In genomic region chr3:147604136-147604535, GRCh38 we compare ENCODE assay signal across 34 cellular contexts.
"Had no signal": no experiment of that assay in that cellular context is flagged by ENCODE, and none has a peak within 500 bp of the region (broad histone marks: within the 10 kb centered on the region; RNA-seq: fewer than 3 reads in every experiment).

No MANE protein-coding gene starts in this region.

- H3K27ac Mint-ChIP-seq: activated naive CD4-positive, alpha-beta T cell treated with anti-CD3 and anti-CD28 coated beads for 36 hours; activated naive CD4-positive, alpha-beta T cell treated with anti-CD3 and anti-CD28 coated beads, Interleukin-2, amount 10 ng/mL, durations not matched to agents 7 days and 5 days; activated naive CD4-positive, alpha-beta T cell treated with anti-CD3 and anti-CD28 coated beads, Interleukin-2, amount 50 U/mL, for 24 hours; activated naive CD4-positive, alpha-beta T cell treated with anti-CD3 and anti-CD28 coated beads, Interleukin-2, amount 50 U/mL, for 72 hours; activated naive CD8-positive, alpha-beta T cell; activated naive CD8-positive, alpha-beta T cell treated with anti-CD3 and anti-CD28 coated beads for 36 hours; activated naive CD8-positive, alpha-beta T cell treated with anti-CD3 and anti-CD28 coated beads, Interleukin-2, amount 10 ng/mL, durations not matched to agents 7 days and 5 days; activated naive CD8-positive, alpha-beta T cell treated with anti-CD3 and anti-CD28 coated beads, Interleukin-2, amount 50 U/mL, for 24 hours; activated T-cell treated with anti-CD3 and anti-CD28 coated beads, Interleukin-2, amount 50 U/mL, for 24 hours; activated T-cell treated with anti-CD3 and anti-CD28 coated beads, Interleukin-2, amount 50 U/mL, for 72 hours; activated T-helper 1 cell treated with anti-CD3 and anti-CD28 coated beads, Interleukin-12 subunit alpha, Interleukin-12 subunit beta, Interleukin-2, Interleukin-4 antibody, amounts not matched to agents 30 ng/mL and 10 ng/mL and 1 ng/mL, durations not matched to agents 14 hours and 24 hours and 36 hours; activated T-helper 17 cell treated with anti-CD3 and anti-CD28 coated beads, Interleukin-2, amount 50 U/mL, for 72 hours; activated T-helper 2 cell treated with anti-CD3 and anti-CD28 coated beads, Interferon-gamma antibody, Interleukin-2, Interleukin-4, amounts not matched to agents 10 μg/mL and 5 μg/mL and 100 μg/mL, durations not matched to agents 14 hours and 24 hours and 36 hours; brain had no signal

- H3K36me3 Mint-ChIP-seq: activated naive CD4-positive, alpha-beta T cell treated with anti-CD3 and anti-CD28 coated beads, Interleukin-2, amount 10 ng/mL, durations not matched to agents 7 days and 5 days; activated naive CD4-positive, alpha-beta T cell treated with anti-CD3 and anti-CD28 coated beads, Interleukin-2, amount 50 U/mL, for 24 hours; activated naive CD8-positive, alpha-beta T cell; activated naive CD8-positive, alpha-beta T cell treated with anti-CD3 and anti-CD28 coated beads for 36 hours; activated naive CD8-positive, alpha-beta T cell treated with anti-CD3 and anti-CD28 coated beads, Interleukin-2, amount 10 ng/mL, durations not matched to agents 7 days and 5 days had no signal

- H3K27me3 Mint-ChIP-seq: activated naive CD4-positive, alpha-beta T cell treated with anti-CD3 and anti-CD28 coated beads, Interleukin-2, amount 10 ng/mL, durations not matched to agents 7 days and 5 days; activated naive CD4-positive, alpha-beta T cell treated with anti-CD3 and anti-CD28 coated beads, Interleukin-2, amount 50 U/mL, for 24 hours; activated naive CD8-positive, alpha-beta T cell; activated naive CD8-positive, alpha-beta T cell treated with anti-CD3 and anti-CD28 coated beads for 36 hours; activated naive CD8-positive, alpha-beta T cell treated with anti-CD3 and anti-CD28 coated beads, Interleukin-2, amount 10 ng/mL, durations not matched to agents 7 days and 5 days; activated naive CD8-positive, alpha-beta T cell treated with anti-CD3 and anti-CD28 coated beads, Interleukin-2, amount 50 U/mL, for 24 hours; activated T-cell treated with anti-CD3 and anti-CD28 coated beads, Interleukin-2, amount 50 U/mL, for 24 hours; activated T-helper 17 cell treated with anti-CD3 and anti-CD28 coated beads, Interleukin-2, amount 50 U/mL, for 72 hours; brain; central memory CD8-positive, alpha-beta T cell had no signal

- H3K4me1 Mint-ChIP-seq: activated naive CD4-positive, alpha-beta T cell treated with anti-CD3 and anti-CD28 coated beads, Interleukin-2, amount 10 ng/mL, durations not matched to agents 7 days and 5 days; activated naive CD4-positive, alpha-beta T cell treated with anti-CD3 and anti-CD28 coated beads, Interleukin-2, amount 50 U/mL, for 24 hours; activated naive CD8-positive, alpha-beta T cell treated with anti-CD3 and anti-CD28 coated beads for 36 hours; activated naive CD8-positive, alpha-beta T cell treated with anti-CD3 and anti-CD28 coated beads, Interleukin-2, amount 10 ng/mL, durations not matched to agents 7 days and 5 days; activated naive CD8-positive, alpha-beta T cell treated with anti-CD3 and anti-CD28 coated beads, Interleukin-2, amount 50 U/mL, for 24 hours; activated T-helper 17 cell treated with anti-CD3 and anti-CD28 coated beads, Interleukin-2, amount 50 U/mL, for 72 hours; central memory CD8-positive, alpha-beta T cell had no signal

- H3K4me3 Mint-ChIP-seq: activated naive CD4-positive, alpha-beta T cell treated with anti-CD3 and anti-CD28 coated beads for 36 hours; activated naive CD4-positive, alpha-beta T cell treated with anti-CD3 and anti-CD28 coated beads, Interleukin-2, amount 10 ng/mL, durations not matched to agents 7 days and 5 days; activated naive CD4-positive, alpha-beta T cell treated with anti-CD3 and anti-CD28 coated beads, Interleukin-2, amount 50 U/mL, for 24 hours; activated naive CD8-positive, alpha-beta T cell; activated naive CD8-positive, alpha-beta T cell treated with anti-CD3 and anti-CD28 coated beads for 36 hours; activated naive CD8-positive, alpha-beta T cell treated with anti-CD3 and anti-CD28 coated beads, Interleukin-2, amount 10 ng/mL, durations not matched to agents 7 days and 5 days; activated naive CD8-positive, alpha-beta T cell treated with anti-CD3 and anti-CD28 coated beads, Interleukin-2, amount 50 U/mL, for 24 hours; activated T-cell treated with anti-CD3 and anti-CD28 coated beads, Interleukin-2, amount 50 U/mL, for 24 hours; activated T-cell treated with anti-CD3 and anti-CD28 coated beads, Interleukin-2, amount 50 U/mL, for 4 hours; activated T-cell treated with anti-CD3 and anti-CD28 coated beads, Interleukin-2, amount 50 U/mL, for 72 hours; activated T-helper 1 cell treated with anti-CD3 and anti-CD28 coated beads, Interleukin-12 subunit alpha, Interleukin-12 subunit beta, Interleukin-2, Interleukin-4 antibody, amounts not matched to agents 30 ng/mL and 10 ng/mL and 1 ng/mL, durations not matched to agents 14 hours and 24 hours and 36 hours; activated T-helper 17 cell treated with anti-CD3 and anti-CD28 coated beads, Interleukin-2, amount 50 U/mL, for 72 hours; brain; central memory CD8-positive, alpha-beta T cell had no signal

- DNase-seq: activated effector memory CD4-positive, alpha-beta T cell treated with anti-CD3 and anti-CD28 coated beads, Interleukin-2, amount 50 U/mL, for 16 hours; activated effector memory CD4-positive, alpha-beta T cell treated with Interleukin-2 at 50 U/mL for 16 hours; activated gamma-delta T cell; activated gamma-delta T cell treated with Interleukin-2 at 50 U/mL for 16 hours; activated naive CD4-positive, alpha-beta T cell; activated naive CD4-positive, alpha-beta T cell treated with anti-CD3 and anti-CD28 coated beads for 36 hours; activated naive CD4-positive, alpha-beta T cell treated with anti-CD3 and anti-CD28 coated beads, Interleukin-2, amount 10 ng/mL, durations not matched to agents 7 days and 5 days; activated naive CD4-positive, alpha-beta T cell treated with anti-CD3 and anti-CD28 coated beads, Interleukin-2, amount 50 U/mL, for 16 hours; activated naive CD4-positive, alpha-beta T cell treated with Interleukin-2 at 50 U/mL for 16 hours; activated naive CD8-positive, alpha-beta T cell treated with anti-CD3 and anti-CD28 coated beads for 36 hours; activated naive CD8-positive, alpha-beta T cell treated with anti-CD3 and anti-CD28 coated beads, Interleukin-2, amount 10 ng/mL, durations not matched to agents 7 days and 5 days; activated naive CD8-positive, alpha-beta T cell treated with anti-CD3 and anti-CD28 coated beads, Interleukin-2, amount 50 U/mL, for 24 hours; activated T-cell treated with anti-CD3 and anti-CD28 coated beads, Interleukin-2, amount 50 U/mL, for 1 hour; activated T-cell treated with anti-CD3 and anti-CD28 coated beads, Interleukin-2, amount 50 U/mL, for 24 hours; activated T-cell treated with anti-CD3 and anti-CD28 coated beads, Interleukin-2, amount 50 U/mL, for 4 hours; activated T-cell treated with anti-CD3 and anti-CD28 coated beads, Interleukin-2, amount 50 U/mL, for 48 hours; activated T-cell treated with anti-CD3 and anti-CD28 coated beads, Interleukin-2, amount 50 U/mL, for 72 hours; adrenal gland; amniotic stem cell; amygdala; anterior cingulate cortex; aorta; body of pancreas; brain microvascular endothelial cell; central memory CD4-positive, alpha-beta T cell; colonic mucosa had no signal
